1 cellular context compared by ENCODE assay signal in genomic region chr1:88566615-88567387, GRCh38.
TF ChIP-seq lines count a peak whose summit lies in the region.

No MANE protein-coding gene starts in this region.

TF ChIP-seq in WTC11, 78 proteins besides CTCF, POLR2A, EP300 and RAD21 (continued from another document):
- TF ChIP-seq ZNF532 (CRISPR knock-in tag; IDR thresholded peaks at IDR 0.05; ENCODE audit: borderline replicate concordance) (no peak), GRHL2 (CRISPR knock-in tag; IDR thresholded peaks at IDR 0.05; ENCODE audit: insufficient replicate concordance, severe bottlenecking) (no peak)
TF ChIP-seq in WTC11: peak in this region for 0.
